ENCODE assay signal across 8 cellular contexts in the genomic region with DNA sequence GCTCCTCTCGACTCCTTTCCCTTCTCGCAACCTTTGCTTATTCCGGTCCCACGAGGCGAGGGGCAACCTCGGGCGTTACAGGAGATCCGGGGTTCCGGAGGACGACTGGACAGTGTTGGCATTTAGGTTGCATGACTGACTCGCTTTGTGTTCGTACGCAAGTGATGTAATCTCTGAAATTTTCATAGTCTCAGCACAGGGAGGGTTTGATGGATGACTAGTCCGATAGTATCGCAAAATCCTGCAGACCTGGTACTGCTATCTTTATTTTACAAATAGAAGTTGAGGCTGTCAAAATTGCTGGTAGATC. TPM values are rescaled to one million over a fixed set of nuclear protein-coding genes. Genes with fewer than 3 reads are reported as not detected.
DNase-seq lines count a peak whose midpoint lies in the region; ATAC-seq and TF ChIP-seq lines count a peak whose summit lies in the region.

No MANE protein-coding gene starts in this region.

- no peak for ATAC-seq in activated naive CD8-positive, alpha-beta T cell treated with anti-CD3 and anti-CD28 coated beads, Interleukin-2, amount 10 ng/mL, durations not matched to agents 7 days and 5 days (ENCODE audit: low read depth)
- ATAC-seq in thoracic aorta (ENCODE audit: insufficient number of reproducible peaks, low FRiP score, low read depth) (no peak), GM18907 (IDR thresholded peaks at IDR 0.05; ENCODE audit: unreplicated experiment) (no peak)

- H3K36me3 Mint-ChIP-seq in activated CD4-positive, alpha-beta T cell treated with anti-CD3 and anti-CD28 coated beads, Interleukin-2, amount 10 ng/mL, durations not matched to agents 24 days and 14 days (ENCODE audit: low read depth): peaks cover 57% of the 10 kb centered on the region
- H3K36me3 Mint-ChIP-seq in activated naive CD8-positive, alpha-beta T cell treated with anti-CD3 and anti-CD28 coated beads, Interleukin-2, amount 10 ng/mL, durations not matched to agents 7 days and 5 days: peaks cover 14% of the 10 kb centered on the region

- no peak for DNase-seq in activated CD4-positive, alpha-beta T cell treated with anti-CD3 and anti-CD28 coated beads, Interleukin-2, amount 10 ng/mL, durations not matched to agents 24 days and 14 days
- no peak for DNase-seq in activated CD4-positive, alpha-beta T cell treated with anti-CD3 and anti-CD28 coated beads for 4 hours
- DNase-seq in activated naive CD8-positive, alpha-beta T cell treated with anti-CD3 and anti-CD28 coated beads, Interleukin-2, amount 10 ng/mL, durations not matched to agents 7 days and 5 days: no peak
- DNase-seq in kidney tubule cell (ENCODE audit: low spot score) (peak; percentile 14), thoracic aorta (ENCODE audit: low spot score) (no peak), NOMO-1 treated with dmso at 0.1 percent for 144 hours (lab: John Stamatoyannopoulos, UW; ENCODE audit: unreplicated experiment) (no peak), islet precursor cell (no peak)

- peaks cover 29% of the 10 kb centered on the region for H3K4me1 Mint-ChIP-seq in activated CD4-positive, alpha-beta T cell treated with anti-CD3 and anti-CD28 coated beads, Interleukin-2, amount 10 ng/mL, durations not matched to agents 24 days and 14 days
- H3K4me1 Mint-ChIP-seq in activated naive CD8-positive, alpha-beta T cell treated with anti-CD3 and anti-CD28 coated beads, Interleukin-2, amount 10 ng/mL, durations not matched to agents 7 days and 5 days: peaks cover 16% of the 10 kb centered on the region

- H3K4me3 Mint-ChIP-seq in activated CD4-positive, alpha-beta T cell treated with anti-CD3 and anti-CD28 coated beads, Interleukin-2, amount 10 ng/mL, durations not matched to agents 24 days and 14 days: peak overlapping the region; percentile 96
- H3K4me3 Mint-ChIP-seq in activated naive CD8-positive, alpha-beta T cell treated with anti-CD3 and anti-CD28 coated beads, Interleukin-2, amount 10 ng/mL, durations not matched to agents 7 days and 5 days: peak overlapping the region; percentile 93

- no peaks in the 10 kb centered on the region for H3K27me3 Mint-ChIP-seq in activated CD4-positive, alpha-beta T cell treated with anti-CD3 and anti-CD28 coated beads, Interleukin-2, amount 10 ng/mL, durations not matched to agents 24 days and 14 days
- no peaks in the 10 kb centered on the region for H3K27me3 Mint-ChIP-seq in activated naive CD8-positive, alpha-beta T cell treated with anti-CD3 and anti-CD28 coated beads, Interleukin-2, amount 10 ng/mL, durations not matched to agents 7 days and 5 days

- H3K9me3 ChIP-seq in thoracic aorta: no peaks in the 10 kb centered on the region

- H3K27ac ChIP-seq in thoracic aorta: peak overlapping the region; percentile 60 to 83

- POLR2A ChIA-PET in activated naive CD8-positive, alpha-beta T cell treated with anti-CD3 and anti-CD28 coated beads, Interleukin-2, amount 10 ng/mL, durations not matched to agents 7 days and 5 days (lab: Charles Lee): interaction anchor here (0.8 to 1.7 kb wide), 10 partner anchors 9 to 499 kb away, joined by 3 to 16 read pairs (median 4); a partner anchor contains a TSS

- H3K27me3 ChIP-seq in thoracic aorta (replicated peaks; ENCODE audit: insufficient read depth): no peaks in the 10 kb centered on the region

- TF ChIP-seq CTCF in thoracic aorta (IDR thresholded peaks at IDR 0.05): no peak

- no peaks in the 10 kb centered on the region for H3K9me3 Mint-ChIP-seq in activated CD4-positive, alpha-beta T cell treated with anti-CD3 and anti-CD28 coated beads, Interleukin-2, amount 10 ng/mL, durations not matched to agents 24 days and 14 days
- no peaks in the 10 kb centered on the region for H3K9me3 Mint-ChIP-seq in activated naive CD8-positive, alpha-beta T cell treated with anti-CD3 and anti-CD28 coated beads, Interleukin-2, amount 10 ng/mL, durations not matched to agents 7 days and 5 days

- intact Hi-C loops in activated CD4-positive, alpha-beta T cell treated with anti-CD3 and anti-CD28 coated beads, Interleukin-2, amount 10 ng/mL, durations not matched to agents 24 days and 14 days (cut with micrococcal nuclease): loop anchor here (1.0 to 5.0 kb wide), 8 partner anchors 12 to 376 kb away; a partner anchor contains a TSS

- peak overlapping the region; percentile 94 for H3K4me3 ChIP-seq in thoracic aorta

- peak overlapping the region; percentile 92 for H3K27ac Mint-ChIP-seq in activated CD4-positive, alpha-beta T cell treated with anti-CD3 and anti-CD28 coated beads, Interleukin-2, amount 10 ng/mL, durations not matched to agents 24 days and 14 days
- H3K27ac Mint-ChIP-seq in activated naive CD8-positive, alpha-beta T cell treated with anti-CD3 and anti-CD28 coated beads, Interleukin-2, amount 10 ng/mL, durations not matched to agents 7 days and 5 days: peak overlapping the region; percentile 94

- H3K36me3 ChIP-seq in thoracic aorta: peaks cover 28% of the 10 kb centered on the region

- peaks cover 17 to 34% of the 10 kb centered on the region in 2 donors for H3K4me1 ChIP-seq in thoracic aorta (ENCODE audit: control insufficient read depth in 1 of 2, low read depth in 2 of 2)

RNA-seq across cellular contexts. Expression of a gene that starts 0.3 kb away (rescaled TPM):
- 93.2 and 94.9 TPM in 2 replicates for total RNA-seq in activated CD4-positive, alpha-beta T cell treated with anti-CD3 and anti-CD28 coated beads, Interleukin-2, amount 10 ng/mL, durations not matched to agents 24 days and 14 days
- 10 to 100 TPM; 42.3 to 42.8 TPM for total RNA-seq in activated naive CD8-positive, alpha-beta T cell treated with anti-CD3 and anti-CD28 coated beads, Interleukin-2, amount 10 ng/mL, durations not matched to agents 7 days and 5 days
- 10 to 100 TPM; 34.5 to 41.7 TPM for total RNA-seq in thoracic aorta

RNA-seq across cellular contexts. Expression of a gene that starts 0.7 kb away (rescaled TPM):
- total RNA-seq in activated CD4-positive, alpha-beta T cell treated with anti-CD3 and anti-CD28 coated beads, Interleukin-2, amount 10 ng/mL, durations not matched to agents 24 days and 14 days: 206 and 231 TPM in 2 replicates
- total RNA-seq in activated naive CD8-positive, alpha-beta T cell treated with anti-CD3 and anti-CD28 coated beads, Interleukin-2, amount 10 ng/mL, durations not matched to agents 7 days and 5 days: 100 to 1,000 TPM; 209 to 213 TPM
- 100 to 1,000 TPM; 134 to 266 TPM for total RNA-seq in thoracic aorta

RNA-seq across cellular contexts. Expression of a gene that starts 21.2 kb away (rescaled TPM):
- total RNA-seq in activated CD4-positive, alpha-beta T cell treated with anti-CD3 and anti-CD28 coated beads, Interleukin-2, amount 10 ng/mL, durations not matched to agents 24 days and 14 days: 1.3 and 1.4 TPM in 2 replicates
- 1 to 10 TPM in 1 of 2 experiments, under 1 TPM in 1; 0.67 to 1.1 TPM for total RNA-seq in activated naive CD8-positive, alpha-beta T cell treated with anti-CD3 and anti-CD28 coated beads, Interleukin-2, amount 10 ng/mL, durations not matched to agents 7 days and 5 days
- total RNA-seq in thoracic aorta: 100 to 1,000 TPM in 1 of 2 donors, 10 to 100 TPM in 1; 40.6 to 100 TPM

RNA-seq across cellular contexts. Expression of a gene that starts 23.9 kb away (rescaled TPM):
- total RNA-seq in activated CD4-positive, alpha-beta T cell treated with anti-CD3 and anti-CD28 coated beads, Interleukin-2, amount 10 ng/mL, durations not matched to agents 24 days and 14 days: 0.14 and 0.23 TPM in 2 replicates
- not detected for total RNA-seq in activated naive CD8-positive, alpha-beta T cell treated with anti-CD3 and anti-CD28 coated beads, Interleukin-2, amount 10 ng/mL, durations not matched to agents 7 days and 5 days
- total RNA-seq in thoracic aorta: 1 to 10 TPM; 1.1 to 1.7 TPM

Comparison
In these comparisons a context has a peak if more than half of its experiments do, and no peak if none do; other contexts are left out.
1. RNA of a gene that starts 21.2 kb away (total RNA-seq): 40.6 to 100 TPM in thoracic aorta; 1.3 to 1.4 TPM in activated CD4-positive, alpha-beta T cell treated with anti-CD3 and anti-CD28 coated beads, Interleukin-2, amount 10 ng/mL, durations not matched to agents 24 days and 14 days and 0.67 to 1.1 TPM in activated naive CD8-positive, alpha-beta T cell treated with anti-CD3 and anti-CD28 coated beads, Interleukin-2, amount 10 ng/mL, durations not matched to agents 7 days and 5 days; every median in the first group is over 10 times any median in the second.